ENCODE assay signal across 32 cellular contexts in genomic region chr6:66568271-66568670, GRCh38.
A peak's percentile ranks its signal among the peaks of the same experiment; 100 is the strongest.
DNase-seq lines count a peak whose midpoint lies in the region; ATAC-seq and TF ChIP-seq lines count a peak whose summit lies in the region.
"Had no signal": no experiment of that assay in that cellular context is flagged by ENCODE, and none has a peak within 500 bp of the region (broad histone marks: within the 10 kb centered on the region; RNA-seq: fewer than 3 reads in every experiment).

No MANE protein-coding gene starts in this region.

- no peaks in the 10 kb centered on the region for H3K4me1 ChIP-seq in Karpas-422 (ENCODE audit: low read length)
- H3K4me1 ChIP-seq in PC-3 (ENCODE audit: insufficient read depth, low read length): no peaks in the 10 kb centered on the region
- H3K4me1 ChIP-seq: A549, adrenal gland, prostate gland, sigmoid colon had no signal

- DNase-seq in NCI-H146 (lab: John Stamatoyannopoulos, UW) (peak; percentile 3), NCI-H146 treated with DMSO at 0.1 percent for 48 hours (lab: John Stamatoyannopoulos, UW; ENCODE audit: unreplicated experiment) (no peak), Karpas-422 (peak; percentile 56), PC-3 (no peak), fibroblast of pulmonary artery (ENCODE audit: low read depth) (peak; percentile 1), NCI-H2081 treated with DMSO at 0.1 percent for 48 hours (lab: John Stamatoyannopoulos, UW) (no peak), HuH-7.5 (ENCODE audit: low spot score) (no peak), NCI-H226 (no peak)
- DNase-seq: activated CD4-positive, alpha-beta T cell treated with anti-CD3 and anti-CD28 coated beads, Interleukin-2, amount 50 U/mL, for 4 hours; activated naive CD4-positive, alpha-beta T cell treated with Interleukin-2 at 50 U/mL for 16 hours; activated T-cell treated with anti-CD3 and anti-CD28 coated beads, Interleukin-2, amount 50 U/mL, for 72 hours; adrenal gland; AML-193; brain microvascular endothelial cell; CD8-positive, alpha-beta memory T cell; DMS153; GF-D8; islet precursor cell; left ventricle myocardium superior; naive B cell; NCI-H1694; NCI-H524 treated with DMSO at 0.1 percent for 48 hours; nucleus accumbens; PC-9; Right ventricle myocardium superior; sigmoid colon; stimulated activated CD4-positive, alpha-beta T cell treated with anti-CD3 and anti-CD28 coated beads, Interleukin-4, amount 100 ng/mL, for 24 hours; substantia nigra had no signal

- H3K79me2 ChIP-seq in Karpas-422 (ENCODE audit: low read length) (no peaks in the 10 kb centered on the region), PC-3 (ENCODE audit: low read length) (no peaks in the 10 kb centered on the region)

- no peak overlapping the region for H3K4me3 ChIP-seq in Karpas-422 (ENCODE audit: low read length)
- no peak overlapping the region for H3K4me3 ChIP-seq in PC-3 (ENCODE audit: low read length)
- H3K4me3 ChIP-seq in fibroblast of pulmonary artery (replicated peaks; ENCODE audit: low read depth, low read length): no peak overlapping the region
- H3K4me3 ChIP-seq: A549, adrenal gland, K562, PC-9, prostate gland, sigmoid colon had no signal

- CTCF ChIA-PET in PC-3 (lab: Charles Lee): interaction anchor here (0.6 kb wide), 1 partner anchor 166 kb away, joined by 3 read pairs; no protein-coding TSS in a partner anchor

- intact Hi-C loops in PC-3 (cut with micrococcal nuclease): no loop called here

- TF ChIP-seq CTCF in PC-3 (conservative IDR thresholded peaks at IDR 0.05; ENCODE audit: low read depth, low read length) (peak; percentile 34; the same call in 1 of the 2 replicates), fibroblast of pulmonary artery (IDR thresholded peaks at IDR 0.05; ENCODE audit: low read length, missing control alignments) (no peak)

- H3K27ac ChIP-seq in Karpas-422 (ENCODE audit: low read length) (no peak overlapping the region), PC-3 (ENCODE audit: low read length) (no peak overlapping the region)
- H3K27ac ChIP-seq: A549, adrenal gland, brain microvascular endothelial cell, PC-9, prostate gland, sigmoid colon had no signal

- H3K4me2 ChIP-seq in Karpas-422 (ENCODE audit: low read depth, low read length, poor library complexity, severe bottlenecking): no peak overlapping the region
- H3K4me2 ChIP-seq in PC-3 (ENCODE audit: low read length): no peak overlapping the region
- H3K4me2 ChIP-seq: A549, PC-9 had no signal

- no peaks in the 10 kb centered on the region for H3K9me2 ChIP-seq in Karpas-422 (replicated peaks; ENCODE audit: insufficient read depth, low read length)
- H3K9me2 ChIP-seq in PC-3 (replicated peaks; ENCODE audit: low read length): no peaks in the 10 kb centered on the region

- H3F3A ChIP-seq in PC-3 (ENCODE audit: low read length, unreplicated experiment): no peaks in the 10 kb centered on the region

- ATAC-seq in PC-3: peak; percentile 29; the same call in 1 of the 2 replicates
- ATAC-seq: A549; activated T-cell treated with anti-CD3 and anti-CD28 coated beads, Interleukin-2, amount 50 U/mL, for 72 hours; K562; left ventricle myocardium superior; stimulated activated effector memory CD8-positive, alpha-beta T cell treated with anti-CD3 and anti-CD28 coated beads, Interleukin-12 subunit alpha, Interleukin-12 subunit beta, amount 100 ng/mL, for 72 hours had no signal

- no peaks in the 10 kb centered on the region for H3K9me3 ChIP-seq in Karpas-422 (ENCODE audit: low read length)
- no peaks in the 10 kb centered on the region for H3K9me3 ChIP-seq in PC-3 (ENCODE audit: low read length)
- H3K9me3 ChIP-seq: A549, adrenal gland, prostate gland, sigmoid colon had no signal

- no peak overlapping the region for H3K9ac ChIP-seq in Karpas-422 (ENCODE audit: low read length)
- no peak overlapping the region for H3K9ac ChIP-seq in PC-3 (ENCODE audit: low read length)

- H2AFZ ChIP-seq in Karpas-422 (ENCODE audit: low read length) (no peak overlapping the region), PC-3 (ENCODE audit: low read length) (no peak overlapping the region)
- H2AFZ ChIP-seq: PC-9 had no signal

- H3K36me3 ChIP-seq in Karpas-422 (ENCODE audit: insufficient read depth, low read length) (no peaks in the 10 kb centered on the region), PC-3 (ENCODE audit: low read depth, low read length) (no peaks in the 10 kb centered on the region)
- H3K36me3 ChIP-seq: adrenal gland, brain microvascular endothelial cell, prostate gland, sigmoid colon had no signal

- POLR2A ChIA-PET in PC-3 (lab: Charles Lee; ENCODE audit: unreplicated experiment): no interaction called here

- H3K27me3 ChIP-seq in Karpas-422 (ENCODE audit: low read length) (no peaks in the 10 kb centered on the region), PC-3 (ENCODE audit: low read length) (no peaks in the 10 kb centered on the region)
- H3K27me3 ChIP-seq: adrenal gland, brain microvascular endothelial cell, sigmoid colon had no signal

- H4K20me1 ChIP-seq in Karpas-422 (ENCODE audit: insufficient read depth, low read depth, low read length) (no peaks in the 10 kb centered on the region), PC-3 (ENCODE audit: low read length) (no peaks in the 10 kb centered on the region)

- no TSS peak for BruUV-seq in PC-3 (replicated peaks; lab: Mats Ljungman, UMichigan)

Comparison
In these comparisons a context has a peak if more than half of its experiments do, and no peak if none do; other contexts are left out.
1. DNase-seq: peak in NCI-H146 (single experiment), Karpas-422 (single experiment) and fibroblast of pulmonary artery (single experiment); none in NCI-H146 treated with DMSO at 0.1 percent for 48 hours (single experiment), PC-3 (single experiment), NCI-H2081 treated with DMSO at 0.1 percent for 48 hours (single experiment), HuH-7.5 (single experiment) and NCI-H226 (single experiment).